31 cellular contexts compared by ENCODE assay signal in the genomic region with DNA sequence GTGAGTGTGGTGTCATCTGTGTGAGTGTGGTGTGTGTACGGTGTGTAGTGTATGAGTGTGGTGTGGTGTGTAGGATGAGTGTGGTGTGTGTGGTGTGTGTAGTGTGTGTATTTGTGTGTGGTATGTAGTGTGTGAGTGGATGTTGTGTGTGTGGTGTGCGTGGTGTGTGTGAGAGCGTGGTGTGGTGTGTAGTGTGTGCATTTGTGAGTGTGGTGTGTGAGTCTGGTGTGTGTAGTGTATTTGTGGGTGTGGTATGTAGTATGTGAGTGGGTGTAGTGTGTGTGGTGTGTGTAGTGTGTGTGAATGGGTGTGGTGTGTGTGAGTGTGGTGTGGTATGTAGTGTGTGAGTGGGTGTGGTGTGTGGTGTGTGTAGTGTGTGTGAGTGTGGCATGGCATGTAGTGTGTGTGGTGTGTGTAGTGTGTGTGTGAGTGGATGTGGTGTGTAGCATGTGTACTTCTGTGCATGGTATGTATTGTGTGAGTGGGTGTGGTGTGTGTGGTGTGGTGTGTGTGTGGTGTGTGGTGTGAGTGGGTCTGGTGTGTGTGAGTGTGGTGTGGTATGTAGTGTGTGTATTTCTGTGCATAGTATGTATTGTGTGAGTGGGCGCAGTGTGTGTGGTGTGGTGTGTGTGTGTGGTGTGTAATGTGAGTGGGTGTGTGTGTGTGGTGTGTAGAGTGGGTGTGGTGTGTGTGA.
DNase-seq lines count a peak whose midpoint lies in the region; ATAC-seq, FAIRE-seq and TF ChIP-seq lines count a peak whose summit lies in the region.
"Had no signal": no experiment of that assay in that cellular context is flagged by ENCODE, and none has a peak within 500 bp of the region (broad histone marks: within the 10 kb centered on the region; RNA-seq: fewer than 3 reads in every experiment).

No MANE protein-coding gene starts in this region.

- H3K36me3 ChIP-seq in right atrium auricular region (no peaks in the 10 kb centered on the region), astrocyte (ENCODE audit: insufficient read depth, low read length) (no peaks in the 10 kb centered on the region), HepG2 (replicated peaks in 1 of 2; ENCODE audit: control insufficient read depth in 1 of 2, insufficient read depth in 2 of 2, low read length in 2 of 2) (no peaks in the 10 kb centered on the region), MG63 (no peaks in the 10 kb centered on the region)
- H3K36me3 ChIP-seq: Peyer's patch, tibial artery had no signal

- FAIRE-seq in astrocyte (lab: Jason Lieb, UNC) = peak; percentile 91
- FAIRE-seq in HepG2 (lab: Jason Lieb, UNC) = peak; percentile 47
- peak; percentile 100 for FAIRE-seq in urothelium cell line (lab: Jason Lieb, UNC)
- FAIRE-seq: colon, small intestine had no signal

- H4K20me1 ChIP-seq in astrocyte (ENCODE audit: insufficient read depth, low read length) (no peaks in the 10 kb centered on the region), HepG2 (ENCODE audit: insufficient read depth, low read length) (no peaks in the 10 kb centered on the region)

- intact Hi-C loops in Right ventricle myocardium inferior (cut with DNase I) (no loop called here), HepG2 (cut with micrococcal nuclease; ENCODE audit: unreplicated experiment) (no loop called here)

- POLR2A ChIA-PET in HepG2 (lab: Yijun Ruan, JAX) = no interaction called here

- no peak overlapping the region for H3K4me3 ChIP-seq in right atrium auricular region
- no peak overlapping the region for H3K4me3 ChIP-seq in astrocyte (ENCODE audit: insufficient read depth, low read depth, low read length)
- H3K4me3 ChIP-seq in HepG2 (replicated peaks in 1 of 3; ENCODE audit: insufficient read depth in 1 of 3, low read depth in 2 of 3, low read length in 3 of 3) = no peak overlapping the region
- H3K4me3 ChIP-seq in MG63 = no peak overlapping the region
- H3K4me3 ChIP-seq: Peyer's patch, tibial artery had no signal

- peaks cover 4% of the 10 kb centered on the region for H3K9me3 Mint-ChIP-seq in astrocyte (ENCODE audit: unreplicated experiment)
- H3K9me3 Mint-ChIP-seq: activated naive CD4-positive, alpha-beta T cell treated with anti-CD3 and anti-CD28 coated beads, Interleukin-2, amount 50 U/mL, for 72 hours; neural crest cell had no signal

- DNase-seq in Right ventricle myocardium inferior (ENCODE audit: missing footprints) (no peak), right atrium auricular region (ENCODE audit: low spot score) (no peak), astrocyte (ENCODE audit: low read depth) (no peak), HepG2 (ENCODE audit: low spot score) (no peak), urothelium cell line (ENCODE audit: low spot score) (no peak), MG63 (no peak)
- DNase-seq in stimulated activated CD4-positive, alpha-beta T cell treated with anti-CD3 and anti-CD28 coated beads, Interleukin-1b, Interleukin-23, amount 100 ng/mL, for 48 hours = no peak
- DNase-seq: 8988T; activated CD4-positive, alpha-beta T cell treated with anti-CD3 and anti-CD28 coated beads for 4 hours; activated effector memory CD4-positive, alpha-beta T cell treated with Interleukin-2 at 50 U/mL for 16 hours; anterior cingulate cortex; DMS79; effector CD4-positive, alpha-beta T cell; GDM1; hypothalamus; NCI-H446; NCI-H774; Peyer's patch; retina; SIG-M5; small intestine; stimulated activated CD8-positive, alpha-beta memory T cell treated with anti-CD3 and anti-CD28 coated beads, Interleukin-4, amount 100 ng/mL, for 48 hours; T1000; tibial artery had no signal

- no peak for TF ChIP-seq RAD21 in HepG2 (CRISPR knock-in tag; IDR thresholded peaks at IDR 0.05)

- H3K27me3 ChIP-seq in right atrium auricular region (no peaks in the 10 kb centered on the region), astrocyte (ENCODE audit: insufficient read depth, low read length) (no peaks in the 10 kb centered on the region), HepG2 (ENCODE audit: control insufficient read depth in 1 of 2, insufficient read depth in 2 of 2, low read length in 2 of 2) (peaks cover 0 to 14% of the 10 kb centered on the region in 2 experiments; a peak in 2 of 5 replicates), MG63 (peaks cover 2% of the 10 kb centered on the region; the same call in 1 of the 2 replicates)
- H3K27me3 ChIP-seq: Peyer's patch had no signal

- H3K27ac ChIP-seq in right atrium auricular region (no peak overlapping the region), astrocyte (ENCODE audit: low read depth, low read length) (no peak overlapping the region), HepG2 (ENCODE audit: extremely low read length, insufficient read depth, low read length) (no peak overlapping the region)
- H3K27ac ChIP-seq: C4-2B, parathyroid adenoma, Peyer's patch, tibial artery, VCaP had no signal

- CTCF ChIA-PET in HepG2 (lab: Yijun Ruan, JAX; ENCODE audit: low intra/inter-chr PET ratio, low total read pairs) = no interaction called here

- no peak for TF ChIP-seq CTCF in right atrium auricular region (IDR thresholded peaks at IDR 0.05)
- no peak for TF ChIP-seq CTCF in astrocyte (IDR thresholded peaks at IDR 0.05; ENCODE audit: insufficient read depth, low read depth, low read length)
- no peak for TF ChIP-seq CTCF in HepG2 (CRISPR knock-in tag; IDR thresholded peaks at IDR 0.05)

- H3K4me2 ChIP-seq in astrocyte (ENCODE audit: low read length) (no peak overlapping the region), HepG2 (ENCODE audit: low read depth, low read length) (no peak overlapping the region)

- H3K9ac ChIP-seq in astrocyte (ENCODE audit: low read length) (no peak overlapping the region), HepG2 (ENCODE audit: insufficient read depth, low read depth, low read length) (no peak overlapping the region)
- H3K9ac ChIP-seq: parathyroid adenoma had no signal

- H3K9me3 ChIP-seq in right atrium auricular region (no peaks in the 10 kb centered on the region), astrocyte (ENCODE audit: insufficient read depth, low read depth, low read length) (no peaks in the 10 kb centered on the region), HepG2 (ENCODE audit: low read length) (no peaks in the 10 kb centered on the region), MG63 (no peaks in the 10 kb centered on the region)
- H3K9me3 ChIP-seq: Peyer's patch, tibial artery had no signal

- no TSS peak for BruUV-seq in HepG2 (replicated peaks; lab: Mats Ljungman, UMichigan)

- H3K79me2 ChIP-seq in astrocyte (ENCODE audit: insufficient read depth, low read length) (no peaks in the 10 kb centered on the region), HepG2 (ENCODE audit: insufficient read depth, low read length) (no peaks in the 10 kb centered on the region)
- H3K79me2 ChIP-seq: parathyroid adenoma had no signal

- H3K4me1 ChIP-seq in right atrium auricular region = no peaks in the 10 kb centered on the region
- H3K4me1 ChIP-seq in astrocyte (ENCODE audit: insufficient read depth, low read length) = no peaks in the 10 kb centered on the region
- no peaks in the 10 kb centered on the region for H3K4me1 ChIP-seq in HepG2 (ENCODE audit: insufficient read depth, low read length)
- H3K4me1 ChIP-seq: parathyroid adenoma, Peyer's patch had no signal

- no peak for TF ChIP-seq EP300 in HepG2 (IDR thresholded peaks at IDR 0.05; ENCODE audit: low read depth in 2 of 2, low read length in 2 of 2)
- TF ChIP-seq EP300 in HepG2 (CRISPR knock-in tag; IDR thresholded peaks at IDR 0.05; ENCODE audit: borderline replicate concordance) = no peak

- TF ChIP-seq POLR2A in HepG2 (IDR thresholded peaks at IDR 0.05; ENCODE audit: insufficient read depth in 1 of 2, low read depth in 2 of 2, low read length in 2 of 2) = no peak

- H2AFZ ChIP-seq in astrocyte (ENCODE audit: low read depth, low read length) (no peak overlapping the region), HepG2 (ENCODE audit: low read length) (no peak overlapping the region)
- H2AFZ ChIP-seq: parathyroid adenoma had no signal

- no peak overlapping the region for H3K4me3 Mint-ChIP-seq in astrocyte (ENCODE audit: unreplicated experiment)
- H3K4me3 Mint-ChIP-seq: neural crest cell had no signal

- no peaks in the 10 kb centered on the region for H3K4me1 Mint-ChIP-seq in astrocyte (ENCODE audit: low read depth, unreplicated experiment)

- ATAC-seq in Right ventricle myocardium inferior (peak; percentile 48), HepG2 (no peak), HG02981 (IDR thresholded peaks at IDR 0.05; ENCODE audit: unreplicated experiment) (no peak)

- peaks cover 23% of the 10 kb centered on the region for H3K27me3 Mint-ChIP-seq in astrocyte (ENCODE audit: low read depth, unreplicated experiment)

- WGBS in HepG2 (ENCODE audit: low lambda C conversion rate) = 77% methylated on average over 4 of the region's 4 CpGs

- in situ Hi-C loops in HepG2 (cut with HindIII; ENCODE audit: extremely low pct_ligation_motif_present, low pct_unique_long_range_greater_than_20kb) = no loop called here

- no peak overlapping the region for H3K27ac Mint-ChIP-seq in astrocyte (ENCODE audit: unreplicated experiment)
- H3K27ac Mint-ChIP-seq: activated naive CD4-positive, alpha-beta T cell treated with anti-CD3 and anti-CD28 coated beads, Interleukin-2, amount 50 U/mL, for 72 hours had no signal

- no peaks in the 10 kb centered on the region for H3K36me3 Mint-ChIP-seq in astrocyte (ENCODE audit: low read depth, unreplicated experiment)
- H3K36me3 Mint-ChIP-seq: activated naive CD4-positive, alpha-beta T cell treated with anti-CD3 and anti-CD28 coated beads, Interleukin-2, amount 50 U/mL, for 72 hours had no signal

TF ChIP-seq in HepG2, 621 proteins besides CTCF, POLR2A, EP300 and RAD21 (continues in another document):
- TF ChIP-seq TBX2 (CRISPR knock-in tag; IDR thresholded peaks at IDR 0.05; ENCODE audit: borderline replicate concordance) = no peak
- no peak for TF ChIP-seq SP5 (CRISPR knock-in tag; IDR thresholded peaks at IDR 0.05; ENCODE audit: borderline replicate concordance, low read depth)
- TF ChIP-seq STAG1 (CRISPR knock-in tag; IDR thresholded peaks at IDR 0.05) = no peak
- no peak for TF ChIP-seq FOXO4 (CRISPR knock-in tag; conservative IDR thresholded peaks at IDR 0.05)
